1 cellular context compared by ENCODE assay signal in the genomic region with DNA sequence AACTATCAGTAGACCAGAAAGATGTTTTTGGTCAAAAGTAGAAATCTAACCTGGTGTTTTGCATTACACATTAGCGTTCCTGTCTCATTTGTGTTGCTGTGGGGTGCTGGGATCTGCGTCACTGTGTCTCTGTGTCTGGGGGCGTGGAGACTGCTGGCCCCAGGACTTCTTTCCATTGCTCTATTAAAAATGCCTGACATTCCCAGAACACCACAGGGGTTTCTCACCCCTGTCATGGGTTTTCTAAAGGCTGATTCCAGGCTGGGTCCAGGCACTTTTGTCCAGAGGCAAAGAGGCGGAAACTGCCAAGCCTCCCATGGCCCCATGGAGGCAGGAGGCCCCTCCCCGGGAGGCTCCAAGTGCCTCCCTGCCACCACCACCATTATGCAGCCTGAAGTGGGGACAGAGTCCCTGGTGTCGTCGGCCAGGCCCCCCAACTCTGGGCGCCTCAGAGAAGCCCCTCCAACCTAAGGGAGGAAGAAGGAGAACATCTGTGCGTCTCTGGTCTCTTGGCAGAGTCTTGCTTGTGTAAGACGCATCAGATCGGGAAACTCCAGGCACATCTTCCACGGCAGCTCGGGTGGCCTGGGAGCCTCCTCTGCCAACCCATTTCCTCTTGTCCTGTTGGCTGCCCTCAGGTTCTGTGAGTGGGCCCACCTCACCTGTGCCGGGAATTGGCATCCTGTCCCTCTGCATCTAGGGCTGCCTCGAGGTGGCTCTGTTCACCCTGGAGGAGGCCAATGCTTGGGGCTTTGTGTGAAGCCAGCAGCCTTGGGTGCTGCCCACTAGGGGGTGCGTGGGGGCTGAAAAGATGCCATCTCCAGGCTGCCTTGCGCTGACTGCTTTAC.
A peak's percentile ranks its signal among the peaks of the same experiment; 100 is the strongest.
TF ChIP-seq lines count a peak whose summit lies in the region.

No MANE protein-coding gene starts in this region.

TF ChIP-seq in HepG2, 621 proteins besides CTCF, POLR2A, EP300 and RAD21 (continued from another document):
- TF ChIP-seq, protein P1, sequence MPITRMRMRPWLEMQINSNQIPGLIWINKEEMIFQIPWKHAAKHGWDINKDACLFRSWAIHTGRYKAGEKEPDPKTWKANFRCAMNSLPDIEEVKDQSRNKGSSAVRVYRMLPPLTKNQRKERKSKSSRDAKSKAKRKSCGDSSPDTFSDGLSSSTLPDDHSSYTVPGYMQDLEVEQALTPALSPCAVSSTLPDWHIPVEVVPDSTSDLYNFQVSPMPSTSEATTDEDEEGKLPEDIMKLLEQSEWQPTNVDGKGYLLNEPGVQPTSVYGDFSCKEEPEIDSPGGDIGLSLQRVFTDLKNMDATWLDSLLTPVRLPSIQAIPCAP (CRISPR knock-in tag; IDR thresholded peaks at IDR 0.05; ENCODE audit: low read depth) = no peak
- TF ChIP-seq ZNF768 (CRISPR knock-in tag; IDR thresholded peaks at IDR 0.05) = peak; percentile 27; the same call in 1 of the 2 replicates
- TF ChIP-seq MED1 (CRISPR knock-in tag; IDR thresholded peaks at IDR 0.05) = no peak
- TF ChIP-seq, protein P2, sequence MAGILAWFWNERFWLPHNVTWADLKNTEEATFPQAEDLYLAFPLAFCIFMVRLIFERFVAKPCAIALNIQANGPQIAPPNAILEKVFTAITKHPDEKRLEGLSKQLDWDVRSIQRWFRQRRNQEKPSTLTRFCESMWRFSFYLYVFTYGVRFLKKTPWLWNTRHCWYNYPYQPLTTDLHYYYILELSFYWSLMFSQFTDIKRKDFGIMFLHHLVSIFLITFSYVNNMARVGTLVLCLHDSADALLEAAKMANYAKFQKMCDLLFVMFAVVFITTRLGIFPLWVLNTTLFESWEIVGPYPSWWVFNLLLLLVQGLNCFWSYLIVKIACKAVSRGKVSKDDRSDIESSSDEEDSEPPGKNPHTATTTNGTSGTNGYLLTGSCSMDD (CRISPR knock-in tag; IDR thresholded peaks at IDR 0.05) = no peak
- TF ChIP-seq HMG20B (CRISPR knock-in tag; conservative IDR thresholded peaks at IDR 0.05) = no peak
- TF ChIP-seq STAG1 (CRISPR knock-in tag; IDR thresholded peaks at IDR 0.05) = peak; percentile 54
- TF ChIP-seq, protein P3, sequence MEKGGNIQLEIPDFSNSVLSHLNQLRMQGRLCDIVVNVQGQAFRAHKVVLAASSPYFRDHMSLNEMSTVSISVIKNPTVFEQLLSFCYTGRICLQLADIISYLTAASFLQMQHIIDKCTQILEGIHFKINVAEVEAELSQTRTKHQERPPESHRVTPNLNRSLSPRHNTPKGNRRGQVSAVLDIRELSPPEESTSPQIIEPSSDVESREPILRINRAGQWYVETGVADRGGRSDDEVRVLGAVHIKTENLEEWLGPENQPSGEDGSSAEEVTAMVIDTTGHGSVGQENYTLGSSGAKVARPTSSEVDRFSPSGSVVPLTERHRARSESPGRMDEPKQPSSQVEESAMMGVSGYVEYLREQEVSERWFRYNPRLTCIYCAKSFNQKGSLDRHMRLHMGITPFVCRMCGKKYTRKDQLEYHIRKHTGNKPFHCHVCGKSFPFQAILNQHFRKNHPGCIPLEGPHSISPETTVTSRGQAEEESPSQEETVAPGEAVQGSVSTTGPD (CRISPR knock-in tag; IDR thresholded peaks at IDR 0.05) = no peak
- no peak for TF ChIP-seq GLI4 (CRISPR knock-in tag; IDR thresholded peaks at IDR 0.05; ENCODE audit: borderline replicate concordance)
- no peak for TF ChIP-seq SMAD1 (CRISPR knock-in tag; IDR thresholded peaks at IDR 0.05; ENCODE audit: borderline replicate concordance, low read depth)
- peak; percentile 54 for TF ChIP-seq XRCC5 (optimal IDR thresholded peaks at IDR 0.05; ENCODE audit: low read length)
